In the genomic region with DNA sequence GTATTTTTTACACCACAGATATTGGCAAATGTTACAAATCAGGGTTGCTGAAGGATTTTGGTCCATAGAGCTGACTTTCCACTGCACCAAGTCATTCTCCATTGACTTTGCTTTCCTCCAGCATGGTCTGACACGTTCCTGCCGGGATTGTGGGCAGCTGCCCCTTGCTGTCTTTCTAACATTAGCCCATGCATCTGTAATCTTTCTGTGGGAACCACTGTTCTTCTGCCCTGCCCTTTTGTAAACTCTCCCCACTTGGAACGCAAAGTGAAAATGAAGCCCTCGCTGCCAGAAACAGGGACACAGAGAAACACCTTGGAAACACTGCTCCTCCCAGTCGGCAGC, we compare ENCODE assay signal across 1 cellular context.
TF ChIP-seq lines count a peak whose summit lies in the region.

No MANE protein-coding gene starts in this region.

TF ChIP-seq in SK-N-SH treated with all-trans-retinoic acid at 6 μM for 48 hours, 23 proteins besides CTCF, POLR2A, EP300 and RAD21 (continued from another document):
- no peak for TF ChIP-seq PPARA (CRISPR knock-in tag; IDR thresholded peaks at IDR 0.05; ENCODE audit: borderline replicate concordance)
- TF ChIP-seq ARNTL (CRISPR knock-in tag; IDR thresholded peaks at IDR 0.05; ENCODE audit: borderline replicate concordance, low read depth), result no peak
